ENCODE assay signal across 8 cellular contexts in genomic region chr1:93448983-93449805, GRCh38. TPM values are rescaled to one million over a fixed set of nuclear protein-coding genes. Genes with fewer than 3 reads are reported as not detected.
DNase-seq lines count a peak whose midpoint lies in the region; ATAC-seq and TF ChIP-seq lines count a peak whose summit lies in the region.

No MANE protein-coding gene starts in this region.

- POLR2A ChIA-PET in CD4-positive, alpha-beta T cell (lab: Charles Lee) = interaction anchor here (0.8 to 3.3 kb wide), 4 partner anchors 397 to 488 kb away, joined by 3 to 21 read pairs (median 3); partner anchors contain the start of gene DIPK1A
- POLR2A ChIA-PET in HEK293 (lab: Yijun Ruan, JAX) (interaction anchor here (1.3 to 2.3 kb wide), 4 partner anchors 101 to 430 kb away, joined by 3 to 10 read pairs (median 6); partner anchors contain the start of gene DNTTIP2), RWPE1 (lab: Yijun Ruan, JAX; ENCODE audit: low non-redundant PET) (no interaction called here)

- H3K9me3 Mint-ChIP-seq in CD4-positive, alpha-beta T cell = no peaks in the 10 kb centered on the region
- H3K9me3 Mint-ChIP-seq in naive B cell = no peaks in the 10 kb centered on the region

- peak overlapping the region; percentile 96 for H3K4me3 Mint-ChIP-seq in CD4-positive, alpha-beta T cell
- peak overlapping the region; percentile 86 to 99 (median 97) for H3K4me3 Mint-ChIP-seq in naive B cell

- peaks cover 56% of the 10 kb centered on the region for H3K27me3 Mint-ChIP-seq in CD4-positive, alpha-beta T cell
- peaks cover 0 to 5% (median 0%) of the 10 kb centered on the region in 3 donors for H3K27me3 Mint-ChIP-seq in naive B cell

- intact Hi-C loops in CD4-positive, alpha-beta T cell (cut with DNase I, micrococcal nuclease) = loop anchor here (5.0 to 10.0 kb wide), 6 partner anchors 102 to 966 kb away; partner anchors contain the start of genes ABCD3 (in 1 of the 2) and DR1 (in 1 of the 2)

- CTCF ChIA-PET in CD4-positive, alpha-beta T cell (lab: Charles Lee) = no interaction called here
- CTCF ChIA-PET in HEK293 (lab: Yijun Ruan, JAX) = interaction anchor here (0.7 to 1.2 kb wide), 2 partner anchors 145 to 397 kb away, joined by 3 to 4 read pairs; no protein-coding TSS in a partner anchor
- CTCF ChIA-PET in RWPE1 (lab: Yijun Ruan, JAX) = interaction anchor here (0.7 kb wide), 1 partner anchor 145 kb away, joined by 3 read pairs; no protein-coding TSS in a partner anchor

- ATAC-seq in CD4-positive, alpha-beta T cell (ENCODE audit: poor library complexity) = no peak
- ATAC-seq in naive B cell (ENCODE audit: low read depth in 2 of 2) (peak in 1 of 2 donors; percentile 4), HG02623 (IDR thresholded peaks at IDR 0.05; ENCODE audit: unreplicated experiment) (no peak), GM21360 (IDR thresholded peaks at IDR 0.05; ENCODE audit: unreplicated experiment) (no peak)

- H3K9me3 ChIP-seq in CD4-positive, alpha-beta T cell (ENCODE audit: control insufficient read depth, low read length) = no peaks in the 10 kb centered on the region
- no peaks in the 10 kb centered on the region for H3K9me3 ChIP-seq in HEK293 (ENCODE audit: control insufficient read depth, insufficient read depth, low read depth, low read length)

- no peak for DNase-seq in CD4-positive, alpha-beta T cell
- peak; percentile 44 for DNase-seq in RWPE1 (ENCODE audit: low spot score)
- no peak for DNase-seq in epithelial cell of prostate (ENCODE audit: low read depth, low spot score)
- no peak for DNase-seq in naive B cell
- no peak for DNase-seq in HPDE6-E6E7 (ENCODE audit: extremely low spot score)

- no peak overlapping the region for H3K27ac ChIP-seq in CD4-positive, alpha-beta T cell (ENCODE audit: low read depth, low read length)
- H3K27ac ChIP-seq in HEK293 (ENCODE audit: extremely low read depth, low read depth, low read length) = peak overlapping the region; percentile 96
- peak overlapping the region; percentile 91 for H3K27ac ChIP-seq in RWPE1
- peak overlapping the region; percentile 84 for H3K27ac ChIP-seq in epithelial cell of prostate

- H3K4me3 ChIP-seq in HEK293 (ENCODE audit: low read depth, low read length) = peak overlapping the region; percentile 98

- H3K4me1 Mint-ChIP-seq in CD4-positive, alpha-beta T cell (ENCODE audit: low read depth) = peaks cover 27% of the 10 kb centered on the region
- peaks cover 12 to 39% (median 33%) of the 10 kb centered on the region in 3 donors for H3K4me1 Mint-ChIP-seq in naive B cell

- peaks cover 7% of the 10 kb centered on the region for H3K36me3 Mint-ChIP-seq in CD4-positive, alpha-beta T cell (ENCODE audit: low read depth)
- peaks cover 0 to 7% of the 10 kb centered on the region in 2 donors for H3K36me3 Mint-ChIP-seq in naive B cell

- peaks cover 48% of the 10 kb centered on the region for H3K27me3 ChIP-seq in CD4-positive, alpha-beta T cell (ENCODE audit: control insufficient read depth, insufficient read depth, low read length)

- no peaks in the 10 kb centered on the region for H3K36me3 ChIP-seq in HEK293 (ENCODE audit: control insufficient read depth in 2 of 2, insufficient read depth in 1 of 2, low read length in 2 of 2)

- H3K27ac Mint-ChIP-seq in CD4-positive, alpha-beta T cell = no peak overlapping the region
- H3K27ac Mint-ChIP-seq in naive B cell = peak overlapping the region in 5 of 6 donors; percentile 42 to 97 (median 87)

- H3K4me1 ChIP-seq in HEK293 (ENCODE audit: control insufficient read depth, insufficient read depth, low read length) = peaks cover 3% of the 10 kb centered on the region; the same call in 1 of the 2 replicates

- TF ChIP-seq CTCF in CD4-positive, alpha-beta T cell (IDR thresholded peaks at IDR 0.05) = no peak
- TF ChIP-seq CTCF in HEK293 (tag by site-specific recombination; IDR thresholded peaks at IDR 0.05) = peak; percentile 69; the same call in 1 of the 2 replicates
- TF ChIP-seq CTCF in RWPE1 (conservative IDR thresholded peaks at IDR 0.05; ENCODE audit: low read depth) = peak; percentile 8; the same call in 1 of the 2 replicates

TF ChIP-seq in HEK293, 187 proteins besides CTCF, POLR2A, EP300 and RAD21 (continues in another document):
- peak; percentile 40 for TF ChIP-seq ZNF341 (tag by site-specific recombination; IDR thresholded peaks at IDR 0.05; ENCODE audit: low read depth)
- TF ChIP-seq PATZ1 (tag by site-specific recombination; IDR thresholded peaks at IDR 0.05) = peak; percentile 58
- peak; percentile 70 for TF ChIP-seq KLF8 (tag by site-specific recombination; IDR thresholded peaks at IDR 0.05)
- no peak for TF ChIP-seq ZNF548 (tag by site-specific recombination; IDR thresholded peaks at IDR 0.05)
- TF ChIP-seq ZNF335 (tag by site-specific recombination; conservative IDR thresholded peaks at IDR 0.05) = peak; percentile 54
- TF ChIP-seq ZBTB17 (tag by site-specific recombination; IDR thresholded peaks at IDR 0.05) = peak; percentile 58; the same call in 1 of the 2 replicates
- peak; percentile 97 for TF ChIP-seq PRDM1 (tag by site-specific recombination; IDR thresholded peaks at IDR 0.05)
- TF ChIP-seq ZSCAN30 (tag by site-specific recombination; IDR thresholded peaks at IDR 0.05) = no peak
- TF ChIP-seq ZBTB48 (tag by site-specific recombination; IDR thresholded peaks at IDR 0.05) = no peak
- peak; percentile 86 for TF ChIP-seq ZNF366 (tag by site-specific recombination; conservative IDR thresholded peaks at IDR 0.05)
- peak; percentile 91 for TF ChIP-seq GFI1B (tag by site-specific recombination; IDR thresholded peaks at IDR 0.05)
- TF ChIP-seq SCRT2 (tag by site-specific recombination; IDR thresholded peaks at IDR 0.05) = peak; percentile 72
- no peak for TF ChIP-seq ZNF214 (tag by site-specific recombination; IDR thresholded peaks at IDR 0.05; ENCODE audit: borderline replicate concordance)
- TF ChIP-seq ZNF785 (tag by site-specific recombination; IDR thresholded peaks at IDR 0.05) = no peak
- TF ChIP-seq KLF7 (tag by site-specific recombination; IDR thresholded peaks at IDR 0.05; ENCODE audit: borderline replicate concordance) = peak; percentile 42; the same call in 1 of the 2 replicates
- peak; percentile 13; the same call in 1 of the 2 replicates for TF ChIP-seq KLF16 (tag by site-specific recombination; IDR thresholded peaks at IDR 0.05)
- TF ChIP-seq KLF9 (tag by site-specific recombination; IDR thresholded peaks at IDR 0.05; ENCODE audit: low read depth) = peak; percentile 87
- no peak for TF ChIP-seq ZNF404 (tag by site-specific recombination; IDR thresholded peaks at IDR 0.05)
- TF ChIP-seq ZNF664 (tag by site-specific recombination; IDR thresholded peaks at IDR 0.05) = no peak
- peak; percentile 82; the same call in 1 of the 2 replicates for TF ChIP-seq BCL11B (tag by site-specific recombination; IDR thresholded peaks at IDR 0.05; ENCODE audit: low read depth)
- TF ChIP-seq ZNF692 (tag by site-specific recombination; IDR thresholded peaks at IDR 0.05) = no peak
- no peak for TF ChIP-seq BCL6B (tag by site-specific recombination; IDR thresholded peaks at IDR 0.05)
- TF ChIP-seq ZEB2 (tag by site-specific recombination; IDR thresholded peaks at IDR 0.05) = peak; percentile 85
- TF ChIP-seq ZNF561 (tag by site-specific recombination; IDR thresholded peaks at IDR 0.05; ENCODE audit: borderline replicate concordance) = no peak

RNA-seq across cellular contexts. Expression of gene FNBP1L, which starts 1.3 kb away (rescaled TPM):
- 1 to 10 TPM; 1.1 TPM for total RNA-seq in CD4-positive, alpha-beta T cell
- 1 to 10 TPM in 5 of 6 donors, not detected in 1; 1.6 to 4.6 (median 2.2) TPM for polyA plus RNA-seq in naive B cell (ENCODE audit: low read depth in 6 of 6)
